ENCODE assay signal across 26 cellular contexts in the genomic region with DNA sequence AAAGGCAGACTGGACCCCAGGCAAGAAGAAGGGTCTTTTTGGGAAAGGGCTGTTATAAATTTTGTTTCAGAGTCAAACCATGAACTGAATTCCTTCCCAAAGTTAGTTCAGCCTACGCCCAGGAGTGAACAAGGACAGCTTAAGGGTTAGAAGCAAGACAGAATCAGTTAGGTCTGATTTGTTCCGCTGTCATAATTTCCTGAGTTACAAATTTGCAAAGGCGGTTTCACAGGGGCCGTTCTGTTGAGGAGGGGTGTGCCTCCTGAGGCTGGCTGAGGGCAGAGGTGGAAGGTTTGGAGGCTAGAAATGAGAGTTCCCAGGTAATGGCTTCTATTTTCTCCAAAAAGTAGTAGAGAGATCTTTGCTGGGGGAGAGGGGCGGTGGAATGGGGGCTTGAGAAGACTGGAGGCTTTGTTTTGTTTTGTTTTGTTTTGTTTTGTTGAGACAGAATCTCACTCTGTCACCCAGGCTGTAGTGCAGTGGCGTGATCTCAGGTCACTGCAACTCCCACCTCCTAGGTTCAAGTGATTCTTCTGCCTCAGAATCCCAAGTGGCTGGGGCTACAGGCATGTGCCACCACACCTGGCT. TPM values are rescaled to one million over a fixed set of nuclear protein-coding genes. Genes with fewer than 3 reads are reported as not detected.
DNase-seq lines count a peak whose midpoint lies in the region; ATAC-seq, FAIRE-seq and TF ChIP-seq lines count a peak whose summit lies in the region.
"Had no signal": no experiment of that assay in that cellular context is flagged by ENCODE, and none has a peak within 500 bp of the region (broad histone marks: within the 10 kb centered on the region; RNA-seq: fewer than 3 reads in every experiment).

No MANE protein-coding gene starts in this region.

- peak overlapping the region; percentile 16 for H3K27ac ChIP-seq in OCI-LY1 (ENCODE audit: low read depth, low read length, poor library complexity, severe bottlenecking)
- H3K27ac ChIP-seq in H1 (ENCODE audit: low read depth, low read length) = no peak overlapping the region
- H3K27ac ChIP-seq: coronary artery, upper lobe of left lung had no signal

- H4K8ac ChIP-seq in H1 (ENCODE audit: extremely low read depth, insufficient read depth, low read length) = no peak overlapping the region

- no peaks in the 10 kb centered on the region for H3K9me3 Mint-ChIP-seq in Caco-2 (ENCODE audit: unreplicated experiment)
- no peaks in the 10 kb centered on the region for H3K9me3 Mint-ChIP-seq in progenitor cell of endocrine pancreas (ENCODE audit: low read depth)
- H3K9me3 Mint-ChIP-seq: stimulated activated naive CD8-positive, alpha-beta T cell treated with anti-CD3 and anti-CD28 coated beads, Interleukin-15, amount 100 ng/mL, for 72 hours; T-helper 2 cell treated with Interferon-gamma antibody and Interleukin-4, amounts not matched to agents 5 μg/mL and 100 μg/mL, for 36 hours had no signal

- H3K79me2 ChIP-seq in OCI-LY1 (ENCODE audit: insufficient read depth, low read length) (no peaks in the 10 kb centered on the region), H1 (ENCODE audit: control insufficient read depth in 1 of 2, insufficient read depth in 2 of 2, low read length in 2 of 2) (no peaks in the 10 kb centered on the region)

- no peak for TF ChIP-seq CTCF in Caco-2 (IDR thresholded peaks at IDR 0.05; ENCODE audit: insufficient read depth in 1 of 2, low read depth in 1 of 2, low read length in 1 of 2, severe bottlenecking in 1 of 2, unreplicated experiment in 1 of 2)
- no peak for TF ChIP-seq CTCF in OCI-LY1 (IDR thresholded peaks at IDR 0.05; ENCODE audit: low read length)
- TF ChIP-seq CTCF in H1 (IDR thresholded peaks at IDR 0.05; ENCODE audit: control extremely low read depth in 1 of 3, insufficient read depth in 1 of 3, low read depth in 1 of 3, low read length in 3 of 3) = no peak
- no peak for TF ChIP-seq CTCF in progenitor cell of endocrine pancreas (IDR thresholded peaks at IDR 0.05; ENCODE audit: unreplicated experiment)

- H3F3A ChIP-seq in OCI-LY1 (ENCODE audit: insufficient read depth, low read length) = no peaks in the 10 kb centered on the region

- H3K79me1 ChIP-seq in H1 (ENCODE audit: low read depth, low read length) = no peaks in the 10 kb centered on the region

- intact Hi-C loops in Caco-2 (cut with micrococcal nuclease; ENCODE audit: unreplicated experiment) = no loop called here

- H3K4me3 Mint-ChIP-seq in Caco-2 (ENCODE audit: unreplicated experiment) (peak overlapping the region; percentile 62), progenitor cell of endocrine pancreas (ENCODE audit: low read depth) (no peak overlapping the region)
- H3K4me3 Mint-ChIP-seq: stimulated activated naive CD8-positive, alpha-beta T cell treated with anti-CD3 and anti-CD28 coated beads, Interleukin-15, amount 100 ng/mL, for 72 hours; T-helper 2 cell treated with Interferon-gamma antibody and Interleukin-4, amounts not matched to agents 5 μg/mL and 100 μg/mL, for 36 hours had no signal

- H2BK12ac ChIP-seq in H1 (ENCODE audit: low read depth, low read length) = no peak overlapping the region

- no peak overlapping the region for H3K4me3 ChIP-seq in Caco-2 (ENCODE audit: low read depth, low read length)
- no peak overlapping the region for H3K4me3 ChIP-seq in OCI-LY1 (ENCODE audit: low read depth, low read length, poor library complexity, severe bottlenecking)
- H3K4me3 ChIP-seq in H1 (ENCODE audit: extremely low read depth in 1 of 4, insufficient read depth in 2 of 4, low read depth in 3 of 4, low read length in 4 of 4) = peak overlapping the region in 1 of 4 experiments; percentile 26; a peak in 1 of 8 replicates
- H3K4me3 ChIP-seq: coronary artery, upper lobe of left lung had no signal

- H4K91ac ChIP-seq in H1 (replicated peaks; ENCODE audit: insufficient read length, low read length) = no peak overlapping the region

- H3K4me1 ChIP-seq in Caco-2 = peaks cover 35% of the 10 kb centered on the region
- peaks cover 42% of the 10 kb centered on the region for H3K4me1 ChIP-seq in OCI-LY1 (ENCODE audit: insufficient read depth, low read length, severe bottlenecking)
- H3K4me1 ChIP-seq in H1 (replicated peaks in 1 of 4; ENCODE audit: control insufficient read depth in 3 of 4, insufficient read depth in 4 of 4, low read length in 3 of 4) = peaks cover 7 to 25% (median 8%) of the 10 kb centered on the region in 4 experiments; a peak in 6 of 7 replicates

- no peak for DNase-seq in Caco-2
- no peak for DNase-seq in H1 (ENCODE audit: low read depth in 1 of 2, low spot score in 2 of 2)
- DNase-seq in progenitor cell of endocrine pancreas (ENCODE audit: low spot score, unreplicated experiment) = no peak
- no peak for DNase-seq in D341Med (ENCODE audit: low spot score)
- no peak for DNase-seq in NCI-H524 (lab: John Stamatoyannopoulos, UW)
- no peak for DNase-seq in NCI-H446 (lab: John Stamatoyannopoulos, UW)
- DNase-seq: activated CD4-positive, alpha-beta T cell treated with anti-CD3 and anti-CD28 coated beads, Interleukin-2, amount 50 U/mL, for 48 hours; activated CD8-positive, alpha-beta memory T cell treated with anti-CD3 and anti-CD28 coated beads, Interleukin-2, amount 50 U/mL, for 48 hours; kidney glomerular epithelial cell; MV-4-11; NCI-H1694; NCI-H226; RPMI8226; stimulated activated CD4-positive, alpha-beta T cell treated with anti-CD3 and anti-CD28 coated beads, Interleukin-12 subunit alpha, Interleukin-12 subunit beta, amount 100 ng/mL, for 4 hours; stimulated activated CD4-positive, alpha-beta T cell treated with anti-CD3 and anti-CD28 coated beads, Interleukin-4, amount 100 ng/mL, for 4 hours; stimulated activated naive CD8-positive, alpha-beta T cell treated with anti-CD3 and anti-CD28 coated beads, Interleukin-15, amount 100 ng/mL, for 72 hours had no signal

- no peak for TF ChIP-seq POLR2A in H1 (IDR thresholded peaks at IDR 0.05; ENCODE audit: control extremely low read depth in 1 of 2, low read depth in 2 of 2, low read length in 2 of 2)

- no peak overlapping the region for H3K4ac ChIP-seq in H1 (replicated peaks; ENCODE audit: insufficient read length, low read depth, low read length)

- H2BK15ac ChIP-seq in H1 (ENCODE audit: low read length) = no peak overlapping the region

- H3K4me2 ChIP-seq in OCI-LY1 (ENCODE audit: low read length) (peak overlapping the region; percentile 32; the same call in 1 of the 2 replicates), H1 (ENCODE audit: insufficient read depth in 1 of 2, low read depth in 2 of 2, low read length in 2 of 2) (peak overlapping the region; percentile 8 to 55; a peak in 3 of 4 replicates)

- H3K27me3 Mint-ChIP-seq in Caco-2 (ENCODE audit: insufficient read depth, unreplicated experiment) (no peaks in the 10 kb centered on the region), progenitor cell of endocrine pancreas (peaks cover 33% of the 10 kb centered on the region)

- no peaks in the 10 kb centered on the region for H3K9me2 ChIP-seq in OCI-LY1 (ENCODE audit: low read depth, low read length)

- no peak overlapping the region; the same call in 1 of the 2 replicates for H3K18ac ChIP-seq in H1 (ENCODE audit: extremely low read depth, low read length)

- H2BK20ac ChIP-seq in H1 (ENCODE audit: low read length) = no peak overlapping the region

- BruUV-seq in Caco-2 (replicated peaks; lab: Mats Ljungman, UMichigan) = no TSS peak

- no peaks in the 10 kb centered on the region for H3K27me3 ChIP-seq in Caco-2 (replicated peaks; ENCODE audit: control insufficient read depth, insufficient read depth, low read length)
- peaks cover 3% of the 10 kb centered on the region; the same call in 1 of the 2 replicates for H3K27me3 ChIP-seq in OCI-LY1 (ENCODE audit: insufficient read depth, low read length)
- H3K27me3 ChIP-seq in H1 (replicated peaks in 1 of 4; ENCODE audit: control insufficient read depth in 3 of 4, extremely low read depth in 1 of 4, insufficient read depth in 3 of 4, low read length in 3 of 4) = peaks cover 9 to 53% (median 40%) of the 10 kb centered on the region in 4 experiments

- H3K23ac ChIP-seq in H1 (ENCODE audit: insufficient read length) = no peak overlapping the region

- H2AK5ac ChIP-seq in H1 (ENCODE audit: low read depth, low read length) = no peak overlapping the region

- no peak for ATAC-seq in GM18517 (IDR thresholded peaks at IDR 0.05; ENCODE audit: unreplicated experiment)
- ATAC-seq: right cardiac atrium; SK-N-SH treated with all-trans-retinoic acid at 6 μM for 48 hours; stimulated activated naive CD8-positive, alpha-beta T cell treated with anti-CD3 and anti-CD28 coated beads, Interleukin-15, amount 100 ng/mL, for 72 hours had no signal

- no peak overlapping the region for H4K5ac ChIP-seq in H1 (ENCODE audit: insufficient read length, low read depth, low read length)

- POLR2A ChIA-PET in Caco-2 (lab: Charles Lee) (no interaction called here), H1 (lab: Charles Lee; ENCODE audit: partially characterized antibody) (no interaction called here)

- H3K27ac Mint-ChIP-seq in Caco-2 (ENCODE audit: unreplicated experiment) (peak overlapping the region; percentile 86), progenitor cell of endocrine pancreas (peak overlapping the region; percentile 58)
- H3K27ac Mint-ChIP-seq: stimulated activated naive CD8-positive, alpha-beta T cell treated with anti-CD3 and anti-CD28 coated beads, Interleukin-15, amount 100 ng/mL, for 72 hours; T-helper 2 cell treated with Interferon-gamma antibody and Interleukin-4, amounts not matched to agents 5 μg/mL and 100 μg/mL, for 36 hours had no signal

- no peak overlapping the region for H3K56ac ChIP-seq in H1 (replicated peaks; ENCODE audit: insufficient read length, low read depth, low read length)

- H2BK5ac ChIP-seq in H1 (ENCODE audit: low read depth, low read length) = no peak overlapping the region

- H3K4me1 Mint-ChIP-seq in Caco-2 (ENCODE audit: low read depth, unreplicated experiment) (peaks cover 24% of the 10 kb centered on the region), progenitor cell of endocrine pancreas (ENCODE audit: low read depth) (peaks cover 17% of the 10 kb centered on the region)

- no peak overlapping the region for H2BK120ac ChIP-seq in H1 (replicated peaks; ENCODE audit: low read depth, low read length)

- peaks cover 6% of the 10 kb centered on the region; the same call in 1 of the 2 replicates for H3K23me2 ChIP-seq in H1 (ENCODE audit: low read depth, low read length)

- H3K9ac ChIP-seq in OCI-LY1 (ENCODE audit: low read length) (no peak overlapping the region; the same call in 1 of the 2 replicates), H1 (replicated peaks in 1 of 4; ENCODE audit: extremely low read depth in 1 of 4, low read depth in 3 of 4, low read length in 3 of 4) (no peak overlapping the region)

- no peaks in the 10 kb centered on the region for H4K20me1 ChIP-seq in OCI-LY1 (ENCODE audit: insufficient read depth, low read length)
- H4K20me1 ChIP-seq in H1 (replicated peaks in 1 of 2; ENCODE audit: control insufficient read depth in 1 of 2, insufficient read depth in 2 of 2, low read length in 2 of 2) = no peaks in the 10 kb centered on the region

- TF ChIP-seq EP300 in H1 (IDR thresholded peaks at IDR 0.05; ENCODE audit: borderline replicate concordance in 1 of 2, low read depth in 2 of 2, low read length in 2 of 2) = no peak

- no peaks in the 10 kb centered on the region for H3K9me3 ChIP-seq in Caco-2
- H3K9me3 ChIP-seq in OCI-LY1 (ENCODE audit: low read length) = no peaks in the 10 kb centered on the region
- H3K9me3 ChIP-seq in H1 (ENCODE audit: insufficient read depth in 2 of 2, low read depth in 1 of 2, low read length in 1 of 2) = peaks cover 0 to 3% of the 10 kb centered on the region in 2 experiments; a peak in 1 of 4 replicates
- H3K9me3 ChIP-seq: upper lobe of left lung had no signal

- no peak for TF ChIP-seq RAD21 in H1 (IDR thresholded peaks at IDR 0.05 in 1 of 2, conservative IDR thresholded peaks at IDR 0.05 in 1 of 2; ENCODE audit: low read depth in 2 of 2, low read length in 2 of 2)

- no peak for FAIRE-seq in H1 (lab: Jason Lieb, UNC)
- FAIRE-seq: endometrium, HTR-8/SVneo had no signal

- H3K36me3 ChIP-seq in Caco-2 (ENCODE audit: control insufficient read depth, insufficient read depth, low read length) = no peaks in the 10 kb centered on the region
- H3K36me3 ChIP-seq in OCI-LY1 (ENCODE audit: insufficient read depth, low read length) = no peaks in the 10 kb centered on the region
- no peaks in the 10 kb centered on the region for H3K36me3 ChIP-seq in H1 (ENCODE audit: control insufficient read depth in 2 of 4, insufficient read depth in 4 of 4, low read length in 3 of 4)
- H3K36me3 ChIP-seq: upper lobe of left lung had no signal

- 73% methylated on average over 6 of the region's 6 CpGs; no CpG with 5 or more reads in 1 of the 2 experiments for WGBS in H1 (ENCODE audit: extremely low coverage in 1 of 2, insufficient coverage in 1 of 2, insufficient read length in 1 of 2, insufficient replicate concordance in 2 of 2, low coverage in 1 of 2, low lambda C conversion rate in 2 of 2, missing lambda C conversion rate in 1 of 2), 2 experiments

- H3K14ac ChIP-seq in H1 (ENCODE audit: insufficient read length) = no peak overlapping the region

- peaks cover 6% of the 10 kb centered on the region for H3K36me3 Mint-ChIP-seq in Caco-2 (ENCODE audit: insufficient read depth, unreplicated experiment)
- H3K36me3 Mint-ChIP-seq in progenitor cell of endocrine pancreas (ENCODE audit: insufficient read depth) = no peaks in the 10 kb centered on the region
- H3K36me3 Mint-ChIP-seq: CD14-positive monocyte had no signal

- H2AFZ ChIP-seq in OCI-LY1 (ENCODE audit: low read length) = no peak overlapping the region
- H2AFZ ChIP-seq in H1 (ENCODE audit: low read length) = no peak overlapping the region

- CTCF ChIA-PET in Caco-2 (lab: Charles Lee) (no interaction called here), H1 (lab: Charles Lee; ENCODE audit: partially characterized antibody) (interaction anchor here (0.5 to 15.7 kb wide), 4 partner anchors 10 to 688 kb away, joined by 3 to 544 read pairs (median 22); partner anchors contain the start of gene URM1)

RNA-seq across cellular contexts. Expression of gene CERCAM, which starts 4.1 kb away (rescaled TPM):
- 12.3 and 18.7 TPM in 2 replicates for total RNA-seq in Caco-2 (2022)
- 3.1 and 4.0 TPM in 2 replicates for total RNA-seq in H1 (2021; fragmentation: NEBNext Ultra II Directional; extraction: Animal tissue kit (Norgen Biotek cat#: 25700))
- polyA plus RNA-seq in H1 (2011; rRNA removed) = 5.2 and 7.2 TPM in 2 replicates
- 5.2 TPM for polyA plus RNA-seq in H1 (2011; cell fraction: cytosol; rRNA removed)
- 7.3 TPM for polyA plus RNA-seq in H1 (2011; cell fraction: nucleus; rRNA removed)
- 2.0 to 3.8 TPM (median 3.4 TPM) in 4 replicates for polyA plus RNA-seq in H1 (2012, experiment 1 of 2)
- 3.0 TPM for polyA plus RNA-seq in H1 (2012, experiment 2 of 2)
- polyA plus RNA-seq in H1 (2013, experiment 1 of 2) = 5.4 TPM
- 5.6 TPM for polyA plus RNA-seq in H1 (2013, experiment 2 of 2)
- 2.1 and 4.0 TPM in 2 replicates for polyA minus RNA-seq in H1 (2011; rRNA and poly(A)+ RNA removed)
- 3.6 TPM for polyA minus RNA-seq in H1 (2011; cell fraction: cytosol; rRNA and poly(A)+ RNA removed)
- polyA minus RNA-seq in H1 (2011; cell fraction: nucleus; rRNA and poly(A)+ RNA removed) = 3.3 TPM
- 19.6 and 25.6 TPM in 2 replicates for total RNA-seq in progenitor cell of endocrine pancreas

RNA-seq across cellular contexts. Expression of gene ODF2, which starts 39.3 kb away (rescaled TPM):
- total RNA-seq in Caco-2 (2022) = 34.6 and 34.9 TPM in 2 replicates
- 17.9 and 19.9 TPM in 2 replicates for total RNA-seq in H1 (2021; fragmentation: NEBNext Ultra II Directional; extraction: Animal tissue kit (Norgen Biotek cat#: 25700))
- polyA plus RNA-seq in H1 (2011; rRNA removed) = 5.6 and 7.6 TPM in 2 replicates
- 9.0 TPM for polyA plus RNA-seq in H1 (2011; cell fraction: cytosol; rRNA removed)
- 38.7 TPM for polyA plus RNA-seq in H1 (2011; cell fraction: nucleus; rRNA removed)
- 16.2 to 18.4 TPM (median 17.1 TPM) in 4 replicates for polyA plus RNA-seq in H1 (2012, experiment 1 of 2)
- 3.1 TPM for polyA plus RNA-seq in H1 (2012, experiment 2 of 2)
- polyA plus RNA-seq in H1 (2013, experiment 1 of 2) = 16.2 TPM
- polyA plus RNA-seq in H1 (2013, experiment 2 of 2) = 13.5 TPM
- polyA minus RNA-seq in H1 (2011; rRNA and poly(A)+ RNA removed) = 4.0 and 6.1 TPM in 2 replicates
- polyA minus RNA-seq in H1 (2011; cell fraction: cytosol; rRNA and poly(A)+ RNA removed) = 4.8 TPM
- polyA minus RNA-seq in H1 (2011; cell fraction: nucleus; rRNA and poly(A)+ RNA removed) = 7.0 TPM
- total RNA-seq in progenitor cell of endocrine pancreas = 38.6 and 45.0 TPM in 2 replicates

RNA-seq across cellular contexts. Expression of gene URM1, which starts 45.4 kb away (rescaled TPM):
- total RNA-seq in Caco-2 (2022) (55.9 and 62.7 TPM in 2 replicates), progenitor cell of endocrine pancreas (54.4 and 60.9 TPM in 2 replicates)
- total RNA-seq in H1 (2021; fragmentation: NEBNext Ultra II Directional; extraction: Animal tissue kit (Norgen Biotek cat#: 25700)) = 60.5 and 62.3 TPM in 2 replicates
- 58.3 and 71.9 TPM in 2 replicates for polyA plus RNA-seq in H1 (2011; rRNA removed)
- polyA plus RNA-seq in H1 (2011; cell fraction: cytosol; rRNA removed) = 58.0 TPM
- polyA plus RNA-seq in H1 (2011; cell fraction: nucleus; rRNA removed) = 74.2 TPM
- 68.0 to 83.5 TPM (median 73.0 TPM) in 4 replicates for polyA plus RNA-seq in H1 (2012, experiment 1 of 2)
- 109 TPM for polyA plus RNA-seq in H1 (2012, experiment 2 of 2)
- 42.4 TPM for polyA plus RNA-seq in H1 (2013, experiment 1 of 2)
- polyA plus RNA-seq in H1 (2013, experiment 2 of 2) = 41.2 TPM
- 36.2 and 46.0 TPM in 2 replicates for polyA minus RNA-seq in H1 (2011; rRNA and poly(A)+ RNA removed)
- 21.1 TPM for polyA minus RNA-seq in H1 (2011; cell fraction: cytosol; rRNA and poly(A)+ RNA removed)
- 14.4 TPM for polyA minus RNA-seq in H1 (2011; cell fraction: nucleus; rRNA and poly(A)+ RNA removed)
